8 cellular contexts compared by ENCODE assay signal in the genomic region with DNA sequence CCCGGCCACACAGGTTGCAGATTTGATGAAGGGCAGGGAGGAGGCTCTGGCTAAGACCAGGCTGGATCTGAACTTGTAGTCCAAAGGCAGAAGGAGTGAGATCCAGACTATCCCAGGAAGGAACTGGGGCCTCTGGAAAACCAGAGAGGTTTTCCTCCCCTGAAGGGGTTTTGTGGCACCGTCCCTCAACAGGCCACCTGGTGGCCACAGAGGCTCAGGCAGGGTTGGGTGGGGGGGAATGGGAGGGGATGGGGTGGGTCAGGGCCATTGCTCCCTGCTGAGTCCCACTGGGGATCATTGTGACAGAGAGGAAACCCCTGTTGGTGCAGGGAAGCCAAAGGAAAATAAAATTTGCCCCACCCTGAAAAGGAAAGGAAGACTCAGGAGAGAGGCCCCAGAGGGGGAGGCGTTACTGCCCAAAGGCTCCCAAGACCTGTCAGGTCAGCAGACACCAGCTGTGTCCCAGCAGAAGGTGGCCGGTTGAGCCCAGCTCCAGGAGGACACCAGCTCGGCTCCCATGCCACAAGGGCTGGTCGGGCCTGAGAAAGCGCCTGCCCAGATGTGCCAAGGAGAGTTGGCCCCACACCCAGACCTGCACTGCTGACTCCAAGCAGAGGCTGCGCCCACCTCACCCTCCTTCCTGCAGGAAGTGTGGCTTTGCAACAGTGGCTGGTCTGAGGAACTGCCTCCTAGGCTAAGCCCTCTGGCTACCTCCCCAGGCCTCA.
DNase-seq lines count a peak whose midpoint lies in the region; ATAC-seq and TF ChIP-seq lines count a peak whose summit lies in the region.

No MANE protein-coding gene starts in this region.

- no peak for TF ChIP-seq POLR2A in NB4 (IDR thresholded peaks at IDR 0.05; ENCODE audit: extremely low read depth, insufficient read length)

- H4K20me1 ChIP-seq in DND-41 (ENCODE audit: insufficient read depth, low read length), result no peaks in the 10 kb centered on the region

- ATAC-seq in DND-41 (ENCODE audit: insufficient read depth, low read depth) (peak; percentile 20; the same call in 1 of the 3 replicates), GM21526 (IDR thresholded peaks at IDR 0.05; ENCODE audit: low FRiP score, unreplicated experiment) (peak; percentile 4), HG03469 (IDR thresholded peaks at IDR 0.05; ENCODE audit: unreplicated experiment) (no peak)

- DNase-seq in DND-41, result no peak
- peak; percentile 77 for DNase-seq in NB4 (ENCODE audit: low read depth)
- no peak for DNase-seq in fibroblast of mammary gland (ENCODE audit: low read depth)
- no peak for DNase-seq in substantia nigra (lab: John Stamatoyannopoulos, UW)
- DNase-seq in activated CD4-positive, CD25-positive, alpha-beta regulatory T cell treated with anti-CD3 and anti-CD28 coated beads, Interleukin-2, amount 50 U/mL, for 72 hours, result no peak
- no peak for DNase-seq in foreskin fibroblast

- H3K9me3 ChIP-seq in DND-41 (ENCODE audit: insufficient read depth, low read length, severe bottlenecking), result no peaks in the 10 kb centered on the region

- H3K4me3 ChIP-seq in DND-41 (ENCODE audit: low read depth in 1 of 2, low read length in 2 of 2) (no peak overlapping the region), NB4 (ENCODE audit: low read depth, low read length) (no peak overlapping the region), fibroblast of mammary gland (ENCODE audit: control insufficient read depth, low read depth, low read length) (no peak overlapping the region), foreskin fibroblast (ENCODE audit: low read depth in 1 of 2, low read length in 2 of 2) (no peak overlapping the region)

- 0 out of 2 replicates have a peak overlapping the region, but pooled peaks have one; percentile 18 for H3K27ac ChIP-seq in DND-41 (ENCODE audit: low read length)
- H3K27ac ChIP-seq in substantia nigra (ENCODE audit: low read depth, low read length, poor library complexity, severe bottlenecking), result peak overlapping the region; percentile 94

- no peak overlapping the region for H2AFZ ChIP-seq in DND-41 (ENCODE audit: low read depth, low read length)

- no peaks in the 10 kb centered on the region for H3K79me2 ChIP-seq in DND-41 (ENCODE audit: insufficient read depth, low read length)

- H3K4me2 ChIP-seq in DND-41 (ENCODE audit: insufficient read depth, low read length), result no peak overlapping the region

- H3K36me3 ChIP-seq in DND-41 (ENCODE audit: insufficient read depth, low read length), result no peaks in the 10 kb centered on the region

- H3K4me1 ChIP-seq in DND-41 (ENCODE audit: insufficient read depth, low read length), result peaks cover 38% of the 10 kb centered on the region

- no peak overlapping the region; the same call in 1 of the 2 replicates for H3K9ac ChIP-seq in DND-41 (ENCODE audit: low read depth, low read length)

- TF ChIP-seq CTCF in DND-41 (IDR thresholded peaks at IDR 0.05; ENCODE audit: borderline replicate concordance, extremely low read depth, low read length, poor library complexity, severe bottlenecking) (peak; percentile 20), NB4 (IDR thresholded peaks at IDR 0.05; ENCODE audit: low read depth, low read length) (peak; percentile 31), fibroblast of mammary gland (conservative IDR thresholded peaks at IDR 0.05; ENCODE audit: control insufficient read depth, insufficient read depth, low read depth, low read length) (peak; percentile 5), foreskin fibroblast (IDR thresholded peaks at IDR 0.05; ENCODE audit: low read depth, low read length) (no peak)

- H3K27me3 ChIP-seq in DND-41 (ENCODE audit: insufficient read depth, low read length, poor library complexity), result no peaks in the 10 kb centered on the region
